In the genomic region with DNA sequence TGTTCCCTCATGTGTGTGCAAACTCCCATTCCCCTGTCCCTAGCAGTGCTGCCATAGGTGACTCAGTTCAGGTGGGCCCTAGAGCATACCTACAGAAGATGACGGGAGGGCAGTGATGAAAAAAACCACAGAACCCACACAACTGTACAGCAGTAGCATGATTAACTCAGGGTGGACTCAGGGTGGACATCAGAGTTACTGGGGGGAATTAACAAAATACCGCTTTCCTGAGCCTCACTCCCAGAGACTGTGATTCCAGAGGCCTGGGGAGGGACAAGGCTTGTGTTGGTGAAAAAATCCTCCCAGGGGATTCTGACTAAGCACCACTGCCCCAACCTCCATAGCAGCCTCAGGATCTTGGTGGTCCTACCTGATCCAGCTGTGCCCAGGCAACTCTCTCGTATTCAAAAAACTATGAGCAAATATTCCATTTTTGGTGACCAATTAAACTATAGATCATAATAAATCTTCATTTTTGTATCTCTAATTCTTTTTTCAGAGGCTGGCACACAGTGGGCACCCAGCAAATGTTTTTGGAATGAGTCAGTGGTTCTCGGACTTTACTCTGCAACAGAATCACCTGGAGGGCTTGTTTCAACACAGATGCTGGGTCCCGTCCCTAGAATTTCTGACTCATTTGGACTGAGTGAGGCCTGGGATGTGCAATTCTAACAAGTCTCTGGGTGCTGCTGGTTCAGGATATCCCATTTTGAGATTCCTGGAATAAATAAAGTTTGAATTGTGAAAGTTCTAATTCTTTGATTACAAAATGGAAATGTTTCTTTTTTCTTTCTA, we compare ENCODE assay signal across 16 cellular contexts.
DNase-seq lines count a peak whose midpoint lies in the region; ATAC-seq and TF ChIP-seq lines count a peak whose summit lies in the region.
"Had no signal": no experiment of that assay in that cellular context is flagged by ENCODE, and none has a peak within 500 bp of the region (broad histone marks: within the 10 kb centered on the region; RNA-seq: fewer than 3 reads in every experiment).

No MANE protein-coding gene starts in this region.

- no peak for ATAC-seq in effector memory CD8-positive, alpha-beta T cell (replicated peaks)

- H3K4me1 Mint-ChIP-seq in effector memory CD8-positive, alpha-beta T cell (ENCODE audit: low read depth in 2 of 2): no peaks in the 10 kb centered on the region

- no peak for TF ChIP-seq POLR2A in tibial nerve (IDR thresholded peaks at IDR 0.05)

- no peak for TF ChIP-seq EP300 in tibial nerve (IDR thresholded peaks at IDR 0.05)

- H3K36me3 ChIP-seq in kidney epithelial cell (ENCODE audit: control insufficient read depth, insufficient read depth, low read length): no peaks in the 10 kb centered on the region
- H3K36me3 ChIP-seq in tibial nerve: no peaks in the 10 kb centered on the region
- H3K36me3 ChIP-seq: BLaER1, vagina had no signal

- no peak overlapping the region for H3K27ac ChIP-seq in tibial nerve
- H3K27ac ChIP-seq: BLaER1, coronary artery, vagina had no signal

- H3K9me3 ChIP-seq in tibial nerve: no peaks in the 10 kb centered on the region
- H3K9me3 ChIP-seq: BLaER1, vagina had no signal

- H3K27me3 Mint-ChIP-seq in effector memory CD8-positive, alpha-beta T cell: peaks cover 0 to 12% of the 10 kb centered on the region in 2 donors
- H3K27me3 Mint-ChIP-seq: activated naive CD8-positive, alpha-beta T cell had no signal

- no peaks in the 10 kb centered on the region for H3K27me3 ChIP-seq in kidney epithelial cell (ENCODE audit: control insufficient read depth, insufficient read depth, low read length)
- H3K27me3 ChIP-seq in tibial nerve: no peaks in the 10 kb centered on the region
- H3K27me3 ChIP-seq: BLaER1, vagina had no signal

- 71 to 86% methylated on average over 5 of the region's 5 CpGs for WGBS in tibial nerve, 2 donors

- TF ChIP-seq CTCF in AG09309 (IDR thresholded peaks at IDR 0.05; ENCODE audit: control insufficient read depth, insufficient read depth, low read depth, low read length, missing control alignments) (no peak), kidney epithelial cell (IDR thresholded peaks at IDR 0.05; ENCODE audit: insufficient read depth, low read length, poor library complexity, severe bottlenecking) (no peak), tibial nerve (IDR thresholded peaks at IDR 0.05) (no peak)

- H3K4me3 ChIP-seq in AG09309 (ENCODE audit: control insufficient read depth, low read depth, low read length): no peak overlapping the region
- H3K4me3 ChIP-seq in kidney epithelial cell (ENCODE audit: low read depth, low read length): no peak overlapping the region
- no peak overlapping the region for H3K4me3 ChIP-seq in tibial nerve
- H3K4me3 ChIP-seq: BLaER1, coronary artery, vagina had no signal

- H3K9me3 Mint-ChIP-seq in effector memory CD8-positive, alpha-beta T cell: no peaks in the 10 kb centered on the region

- H3K4me1 ChIP-seq in tibial nerve: no peaks in the 10 kb centered on the region
- H3K4me1 ChIP-seq: BLaER1, vagina had no signal

- no peaks in the 10 kb centered on the region for H3K36me3 Mint-ChIP-seq in effector memory CD8-positive, alpha-beta T cell (ENCODE audit: insufficient read depth)
- H3K36me3 Mint-ChIP-seq: activated naive CD8-positive, alpha-beta T cell had no signal

- H3K27ac Mint-ChIP-seq in effector memory CD8-positive, alpha-beta T cell: no peak overlapping the region
- H3K27ac Mint-ChIP-seq: activated naive CD8-positive, alpha-beta T cell had no signal

- DNase-seq in AG09309 (ENCODE audit: low read depth): peak; percentile 54
- peak; percentile 87 for DNase-seq in HS-5 (ENCODE audit: low read depth)
- peak; percentile 4 for DNase-seq in amniotic stem cell (lab: John Stamatoyannopoulos, UW)
- peak; percentile 83 for DNase-seq in kidney epithelial cell (ENCODE audit: low read depth)
- DNase-seq in effector memory CD8-positive, alpha-beta T cell: no peak
- DNase-seq in NCI-H526 treated with DMSO at 0.1 percent for 48 hours (lab: John Stamatoyannopoulos, UW): no peak
- no peak for DNase-seq in tibial nerve (ENCODE audit: low spot score in 2 of 2)
- DNase-seq in Kasumi-1 (lab: John Stamatoyannopoulos, UW): no peak
- DNase-seq: DND-41, NCI-H1694, NCI-H69, SIG-M5 had no signal

- no peak overlapping the region for H3K4me3 Mint-ChIP-seq in effector memory CD8-positive, alpha-beta T cell
- H3K4me3 Mint-ChIP-seq: activated naive CD8-positive, alpha-beta T cell had no signal

Comparison
In these comparisons a context has a peak if more than half of its experiments do, and no peak if none do; other contexts are left out.
1. DNase-seq: peak in AG09309 (single experiment), HS-5 (single experiment), amniotic stem cell (single experiment) and kidney epithelial cell (single experiment); none in effector memory CD8-positive, alpha-beta T cell (0 of 3), NCI-H526 treated with DMSO at 0.1 percent for 48 hours (single experiment), tibial nerve (0 of 2) and Kasumi-1 (0 of 2).